ENCODE assay signal across 25 cellular contexts in the genomic region with DNA sequence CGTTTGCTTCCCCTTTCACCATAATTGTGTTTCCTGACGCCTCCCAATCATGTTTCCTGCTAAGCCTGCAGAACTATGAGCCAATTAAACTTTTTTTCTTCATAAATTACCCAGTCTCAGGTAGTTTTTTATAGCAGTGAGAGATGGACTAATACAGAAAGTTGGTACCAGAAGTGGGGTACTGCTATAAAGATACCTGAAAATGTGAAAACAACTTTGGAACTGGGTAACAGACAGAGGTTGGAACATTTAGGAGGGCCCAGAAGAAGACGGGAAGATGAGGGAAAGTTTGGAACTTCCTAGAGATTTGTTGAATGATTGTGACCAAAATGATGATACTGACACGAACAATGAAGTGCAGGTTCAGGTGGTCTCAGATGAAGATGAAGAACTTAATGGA.
DNase-seq lines count a peak whose midpoint lies in the region; ATAC-seq, FAIRE-seq and TF ChIP-seq lines count a peak whose summit lies in the region.
"Had no signal": no experiment of that assay in that cellular context is flagged by ENCODE, and none has a peak within 500 bp of the region (broad histone marks: within the 10 kb centered on the region; RNA-seq: fewer than 3 reads in every experiment).

No MANE protein-coding gene starts in this region.

- H3K4me1 Mint-ChIP-seq in activated T-helper 2 cell treated with anti-CD3 and anti-CD28 coated beads, Interferon-gamma antibody, Interleukin-2, Interleukin-4, amounts not matched to agents 10 μg/mL and 5 μg/mL and 100 μg/mL, durations not matched to agents 14 hours and 24 hours and 36 hours (ENCODE audit: low read depth), result no peaks in the 10 kb centered on the region
- H3K4me1 Mint-ChIP-seq in Caco-2 (ENCODE audit: low read depth, unreplicated experiment), result no peaks in the 10 kb centered on the region
- H3K4me1 Mint-ChIP-seq: CD14-positive monocyte; CD8-positive, alpha-beta memory T cell had no signal

- CTCF ChIA-PET in IMR-90 (lab: Yijun Ruan, JAX) (no interaction called here), K562 (lab: Yijun Ruan, JAX; ENCODE audit: low intra/inter-chr PET ratio) (no interaction called here), Caco-2 (lab: Charles Lee) (no interaction called here)

- no peak for ATAC-seq in IMR-90 (ENCODE audit: low read depth)
- ATAC-seq in K562, result no peak
- no peak for ATAC-seq in upper lobe of left lung (ENCODE audit: low FRiP score in 2 of 2)
- no peak for ATAC-seq in GM18517 (IDR thresholded peaks at IDR 0.05; ENCODE audit: unreplicated experiment)
- ATAC-seq: A549, GM23338, HCT116 had no signal

- H3K27me3 Mint-ChIP-seq in activated T-helper 2 cell treated with anti-CD3 and anti-CD28 coated beads, Interferon-gamma antibody, Interleukin-2, Interleukin-4, amounts not matched to agents 10 μg/mL and 5 μg/mL and 100 μg/mL, durations not matched to agents 14 hours and 24 hours and 36 hours (ENCODE audit: low read depth), result no peaks in the 10 kb centered on the region
- no peaks in the 10 kb centered on the region for H3K27me3 Mint-ChIP-seq in Caco-2 (ENCODE audit: insufficient read depth, unreplicated experiment)
- H3K27me3 Mint-ChIP-seq: CD4-positive, alpha-beta T cell had no signal

- no peak overlapping the region for H2BK15ac ChIP-seq in IMR-90 (ENCODE audit: low read depth, low read length)

- no peak overlapping the region for H3K4me3 ChIP-seq in IMR-90 (ENCODE audit: insufficient read depth, low read depth, low read length)
- no peak overlapping the region for H3K4me3 ChIP-seq in K562
- no peak overlapping the region for H3K4me3 ChIP-seq in upper lobe of left lung
- no peak overlapping the region for H3K4me3 ChIP-seq in Caco-2 (ENCODE audit: low read depth, low read length)
- H3K4me3 ChIP-seq: A549; BLaER1 treated with 17β-estradiol and CSF1 and Interleukin-3, amounts not matched to agents 10 nM and 100 nM; GM23338 had no signal

- H3K36me3 ChIP-seq in IMR-90 (ENCODE audit: control insufficient read depth, insufficient read depth, low read length) (no peaks in the 10 kb centered on the region), K562 (ENCODE audit: control insufficient read depth, insufficient read depth, low read length) (no peaks in the 10 kb centered on the region), upper lobe of left lung (no peaks in the 10 kb centered on the region), Caco-2 (ENCODE audit: control insufficient read depth, insufficient read depth, low read length) (no peaks in the 10 kb centered on the region)
- H3K36me3 ChIP-seq: BE2C; BLaER1 treated with 17β-estradiol and CSF1 and Interleukin-3, amounts not matched to agents 10 nM and 100 nM had no signal

- peaks cover 6% of the 10 kb centered on the region for H3K9me3 ChIP-seq in IMR-90 (ENCODE audit: control insufficient read depth, insufficient read depth, low read length)
- H3K9me3 ChIP-seq in K562 (replicated peaks; ENCODE audit: control insufficient read depth, insufficient read depth, low read depth, low read length), result peaks cover 4% of the 10 kb centered on the region; the same call in 1 of the 2 replicates
- peaks cover 0 to 6% (median 0%) of the 10 kb centered on the region in 4 donors for H3K9me3 ChIP-seq in upper lobe of left lung
- peaks cover 4% of the 10 kb centered on the region; the same call in 1 of the 2 replicates for H3K9me3 ChIP-seq in Caco-2
- H3K9me3 ChIP-seq: BE2C had no signal

- H3K9ac ChIP-seq in IMR-90 (ENCODE audit: low read depth, low read length) (no peak overlapping the region), K562 (ENCODE audit: insufficient read depth in 1 of 2, low read depth in 2 of 2, low read length in 2 of 2) (no peak overlapping the region)
- H3K9ac ChIP-seq: BLaER1 treated with 17β-estradiol and CSF1 and Interleukin-3, amounts not matched to agents 10 nM and 100 nM had no signal

- no peak overlapping the region for H3K56ac ChIP-seq in IMR-90 (ENCODE audit: extremely low read depth, insufficient read depth, low read length)

- H2BK20ac ChIP-seq in IMR-90 (ENCODE audit: low read depth, low read length), result 0 out of 2 replicates have a peak overlapping the region, but pooled peaks have one; percentile 10

- no TSS peak for BruUV-seq in IMR-90 (replicated peaks; lab: Mats Ljungman, UMichigan)
- no TSS peak for BruUV-seq in K562 (replicated peaks; lab: Mats Ljungman, UMichigan)
- BruUV-seq in Caco-2 (replicated peaks; lab: Mats Ljungman, UMichigan), result no TSS peak

- no peaks in the 10 kb centered on the region for H3K27me3 ChIP-seq in IMR-90 (ENCODE audit: control insufficient read depth, insufficient read depth, low read length)
- H3K27me3 ChIP-seq in K562 (ENCODE audit: control insufficient read depth in 2 of 2, insufficient read depth in 2 of 2, low read length in 2 of 2), result no peaks in the 10 kb centered on the region
- H3K27me3 ChIP-seq in upper lobe of left lung, result no peaks in the 10 kb centered on the region
- no peaks in the 10 kb centered on the region for H3K27me3 ChIP-seq in Caco-2 (replicated peaks; ENCODE audit: control insufficient read depth, insufficient read depth, low read length)
- H3K27me3 ChIP-seq: BE2C; BLaER1 treated with 17β-estradiol and CSF1 and Interleukin-3, amounts not matched to agents 10 nM and 100 nM had no signal

- TF ChIP-seq CTCF in IMR-90 (conservative IDR thresholded peaks at IDR 0.05; ENCODE audit: low read depth, low read length), result no peak
- no peak for TF ChIP-seq CTCF in K562 (IDR thresholded peaks at IDR 0.05 in 2 of 3, conservative IDR thresholded peaks at IDR 0.05 in 1 of 3; ENCODE audit: insufficient read depth in 2 of 3, low read depth in 1 of 3, low read length in 3 of 3)
- TF ChIP-seq CTCF in upper lobe of left lung (IDR thresholded peaks at IDR 0.05), result no peak
- no peak for TF ChIP-seq CTCF in Caco-2 (IDR thresholded peaks at IDR 0.05; ENCODE audit: insufficient read depth in 1 of 2, low read depth in 1 of 2, low read length in 1 of 2, severe bottlenecking in 1 of 2, unreplicated experiment in 1 of 2)

- H3K36me3 Mint-ChIP-seq in activated T-helper 2 cell treated with anti-CD3 and anti-CD28 coated beads, Interferon-gamma antibody, Interleukin-2, Interleukin-4, amounts not matched to agents 10 μg/mL and 5 μg/mL and 100 μg/mL, durations not matched to agents 14 hours and 24 hours and 36 hours (ENCODE audit: low read depth), result no peaks in the 10 kb centered on the region
- H3K36me3 Mint-ChIP-seq in Caco-2 (ENCODE audit: insufficient read depth, unreplicated experiment), result no peaks in the 10 kb centered on the region
- H3K36me3 Mint-ChIP-seq: CD14-positive monocyte; CD8-positive, alpha-beta memory T cell had no signal

- H3K27ac Mint-ChIP-seq in activated T-helper 2 cell treated with anti-CD3 and anti-CD28 coated beads, Interferon-gamma antibody, Interleukin-2, Interleukin-4, amounts not matched to agents 10 μg/mL and 5 μg/mL and 100 μg/mL, durations not matched to agents 14 hours and 24 hours and 36 hours, result peak overlapping the region; percentile 7
- no peak overlapping the region for H3K27ac Mint-ChIP-seq in Caco-2 (ENCODE audit: unreplicated experiment)
- H3K27ac Mint-ChIP-seq: CD14-positive monocyte; CD4-positive, alpha-beta T cell; CD8-positive, alpha-beta memory T cell; GM23338; H9; HFFc6 had no signal

- no peak overlapping the region for H3K4me3 Mint-ChIP-seq in activated T-helper 2 cell treated with anti-CD3 and anti-CD28 coated beads, Interferon-gamma antibody, Interleukin-2, Interleukin-4, amounts not matched to agents 10 μg/mL and 5 μg/mL and 100 μg/mL, durations not matched to agents 14 hours and 24 hours and 36 hours (ENCODE audit: low read depth)
- no peak overlapping the region for H3K4me3 Mint-ChIP-seq in Caco-2 (ENCODE audit: unreplicated experiment)
- H3K4me3 Mint-ChIP-seq: CD14-positive monocyte; CD4-positive, alpha-beta T cell; CD8-positive, alpha-beta memory T cell; GM23338; H9; HFFc6 had no signal

- no peak overlapping the region for H3K27ac ChIP-seq in IMR-90 (ENCODE audit: insufficient read depth, low read length)
- no peak overlapping the region for H3K27ac ChIP-seq in K562 (ENCODE audit: extremely low read depth, low read depth, low read length)
- no peak overlapping the region for H3K27ac ChIP-seq in upper lobe of left lung
- H3K27ac ChIP-seq: A549; BLaER1 treated with 17β-estradiol and CSF1 and Interleukin-3, amounts not matched to agents 10 nM and 100 nM had no signal

- TF ChIP-seq EP300 in K562 (IDR thresholded peaks at IDR 0.05; ENCODE audit: low read length) (no peak), upper lobe of left lung (IDR thresholded peaks at IDR 0.05) (no peak)

- H3K4ac ChIP-seq in IMR-90 (ENCODE audit: low read depth, low read length), result no peak overlapping the region

- no peak for DNase-seq in IMR-90
- no peak for DNase-seq in activated T-helper 2 cell treated with anti-CD3 and anti-CD28 coated beads, Interferon-gamma antibody, Interleukin-2, Interleukin-4, amounts not matched to agents 10 μg/mL and 5 μg/mL and 100 μg/mL, durations not matched to agents 14 hours and 24 hours and 36 hours (ENCODE audit: low spot score)
- DNase-seq in K562 (ENCODE audit: extremely low read depth in 1 of 4, low spot score in 3 of 4), result no peak
- no peak for DNase-seq in upper lobe of left lung
- no peak for DNase-seq in Caco-2
- DNase-seq: 8988T; ACHN; AML-193; BE2C; Calu3; CD4-positive, alpha-beta T cell; CD8-positive, alpha-beta memory T cell; DMS53; DMS79 treated with DMSO at 0.1 percent for 48 hours; GF-D8; H9; HFFc6 had no signal

- H3K4me1 ChIP-seq in IMR-90 (ENCODE audit: control insufficient read depth, insufficient read depth, low read length), result peaks cover 10% of the 10 kb centered on the region; the same call in 1 of the 2 replicates
- no peaks in the 10 kb centered on the region for H3K4me1 ChIP-seq in K562 (replicated peaks in 1 of 2; ENCODE audit: control insufficient read depth in 2 of 2, insufficient read depth in 2 of 2, low read length in 2 of 2)
- H3K4me1 ChIP-seq in upper lobe of left lung, result no peaks in the 10 kb centered on the region
- no peaks in the 10 kb centered on the region for H3K4me1 ChIP-seq in Caco-2
- H3K4me1 ChIP-seq: A549; BE2C; BLaER1 treated with 17β-estradiol and CSF1 and Interleukin-3, amounts not matched to agents 10 nM and 100 nM had no signal

- H3K4me2 ChIP-seq in IMR-90 (ENCODE audit: low read depth, low read length) (no peak overlapping the region), K562 (ENCODE audit: insufficient read depth, low read length) (no peak overlapping the region)
- H3K4me2 ChIP-seq: A549; BLaER1 treated with 17β-estradiol and CSF1 and Interleukin-3, amounts not matched to agents 10 nM and 100 nM; GM23338 had no signal

- dilution Hi-C loops in IMR-90 (cut with HindIII; ENCODE audit: low sequenced_read_pairs, unreplicated experiment), result no loop called here

- no peak overlapping the region for H2BK120ac ChIP-seq in IMR-90 (ENCODE audit: low read depth, low read length)

- H3K9me3 Mint-ChIP-seq in activated T-helper 2 cell treated with anti-CD3 and anti-CD28 coated beads, Interferon-gamma antibody, Interleukin-2, Interleukin-4, amounts not matched to agents 10 μg/mL and 5 μg/mL and 100 μg/mL, durations not matched to agents 14 hours and 24 hours and 36 hours, result no peaks in the 10 kb centered on the region
- H3K9me3 Mint-ChIP-seq in Caco-2 (ENCODE audit: unreplicated experiment), result peaks cover 41% of the 10 kb centered on the region
- H3K9me3 Mint-ChIP-seq: CD4-positive, alpha-beta T cell had no signal

- POLR2A ChIA-PET in IMR-90 (lab: Charles Lee; ENCODE audit: unreplicated experiment) (no interaction called here), K562 (lab: Yijun Ruan, JAX) (no interaction called here), Caco-2 (lab: Charles Lee) (no interaction called here)

- no peaks in the 10 kb centered on the region for H3K79me1 ChIP-seq in IMR-90 (ENCODE audit: low read depth in 1 of 2, low read length in 2 of 2)

- no peak overlapping the region for H4K5ac ChIP-seq in IMR-90 (ENCODE audit: low read depth, low read length)

- H3K14ac ChIP-seq in IMR-90 (replicated peaks; ENCODE audit: low read depth, low read length), result no peak overlapping the region

- TF ChIP-seq POLR2A in IMR-90 (IDR thresholded peaks at IDR 0.05; ENCODE audit: low read depth, low read length), result no peak
- TF ChIP-seq POLR2A in K562 (conservative IDR thresholded peaks at IDR 0.05), result no peak
- no peak for TF ChIP-seq POLR2A in upper lobe of left lung (IDR thresholded peaks at IDR 0.05)

- no peak for FAIRE-seq in K562 (lab: Jason Lieb, UNC)
- FAIRE-seq: A549, GM12891, GM18507 had no signal

- no peak overlapping the region for H4K91ac ChIP-seq in IMR-90 (ENCODE audit: insufficient read depth, low read depth, low read length)

- no peaks in the 10 kb centered on the region for H3K79me2 ChIP-seq in K562 (ENCODE audit: control insufficient read depth, insufficient read depth, low read length)

- in situ Hi-C loops in IMR-90 (cut with MboI; ENCODE audit: low sequenced_read_pairs) (loop anchor here (10.0 kb wide), 1 partner anchor 1058 kb away; a partner anchor contains a TSS), K562 (cut with MboI) (no loop called here)

- H2AK9ac ChIP-seq in IMR-90 (replicated peaks; ENCODE audit: low read depth, low read length, poor library complexity), result no peak overlapping the region

- intact Hi-C loops in IMR-90 (cut with micrococcal nuclease) (no loop called here), K562 (cut with micrococcal nuclease) (no loop called here), Caco-2 (cut with micrococcal nuclease; ENCODE audit: unreplicated experiment) (no loop called here)
- intact Hi-C loops in activated T-helper 2 cell treated with anti-CD3 and anti-CD28 coated beads, Interferon-gamma antibody, Interleukin-2, Interleukin-4, amounts not matched to agents 10 μg/mL and 5 μg/mL and 100 μg/mL, durations not matched to agents 14 hours and 24 hours and 36 hours (cut with micrococcal nuclease), result no loop called here

- H3K9me1 ChIP-seq in IMR-90 (ENCODE audit: insufficient read depth, low read length) (no peaks in the 10 kb centered on the region; the same call in 1 of the 2 replicates), K562 (ENCODE audit: control insufficient read depth, insufficient read depth, low read length) (no peaks in the 10 kb centered on the region)

- H2AK5ac ChIP-seq in IMR-90 (ENCODE audit: low read depth, low read length), result no peak overlapping the region

- no peak overlapping the region for H3K18ac ChIP-seq in IMR-90 (ENCODE audit: low read depth, low read length)

- H2BK5ac ChIP-seq in IMR-90 (ENCODE audit: low read depth, low read length, poor library complexity, severe bottlenecking), result no peak overlapping the region

- WGBS in IMR-90 (ENCODE audit: extremely low coverage in 2 of 2, insufficient read length in 1 of 2), 2 experiments, result 100% methylated on average over 1 of the region's 4 CpGs; no CpG with 5 or more reads in 1 of the 2 experiments
- 40% methylated on average over 4 of the region's 4 CpGs for WGBS in K562 (ENCODE audit: insufficient coverage, low coverage, missing lambda C conversion rate)
- 87% methylated on average over 4 of the region's 4 CpGs for WGBS in upper lobe of left lung, 2 donors

- H4K20me1 ChIP-seq in IMR-90 (ENCODE audit: insufficient read depth, low read length) (no peaks in the 10 kb centered on the region), K562 (replicated peaks; ENCODE audit: control insufficient read depth, insufficient read depth, low read length) (no peaks in the 10 kb centered on the region)
- H4K20me1 ChIP-seq: BLaER1 treated with 17β-estradiol and CSF1 and Interleukin-3, amounts not matched to agents 10 nM and 100 nM had no signal

- H2AFZ ChIP-seq in IMR-90 (replicated peaks; ENCODE audit: low read length, poor library complexity) (no peak overlapping the region), K562 (ENCODE audit: low read depth, low read length) (no peak overlapping the region)
- H2AFZ ChIP-seq: GM23338 had no signal

- H3K23ac ChIP-seq in IMR-90 (ENCODE audit: low read depth, low read length), result no peak overlapping the region

- H4K8ac ChIP-seq in IMR-90 (ENCODE audit: low read depth in 2 of 2, low read length in 2 of 2), result no peak overlapping the region

- TF ChIP-seq RAD21 in IMR-90 (IDR thresholded peaks at IDR 0.05; ENCODE audit: low read length) (no peak), K562 (CRISPR knock-in tag; conservative IDR thresholded peaks at IDR 0.05 in 1 of 2, IDR thresholded peaks at IDR 0.05 in 1 of 2) (no peak)
